ENCODE assay signal across 14 cellular contexts in the genomic region with DNA sequence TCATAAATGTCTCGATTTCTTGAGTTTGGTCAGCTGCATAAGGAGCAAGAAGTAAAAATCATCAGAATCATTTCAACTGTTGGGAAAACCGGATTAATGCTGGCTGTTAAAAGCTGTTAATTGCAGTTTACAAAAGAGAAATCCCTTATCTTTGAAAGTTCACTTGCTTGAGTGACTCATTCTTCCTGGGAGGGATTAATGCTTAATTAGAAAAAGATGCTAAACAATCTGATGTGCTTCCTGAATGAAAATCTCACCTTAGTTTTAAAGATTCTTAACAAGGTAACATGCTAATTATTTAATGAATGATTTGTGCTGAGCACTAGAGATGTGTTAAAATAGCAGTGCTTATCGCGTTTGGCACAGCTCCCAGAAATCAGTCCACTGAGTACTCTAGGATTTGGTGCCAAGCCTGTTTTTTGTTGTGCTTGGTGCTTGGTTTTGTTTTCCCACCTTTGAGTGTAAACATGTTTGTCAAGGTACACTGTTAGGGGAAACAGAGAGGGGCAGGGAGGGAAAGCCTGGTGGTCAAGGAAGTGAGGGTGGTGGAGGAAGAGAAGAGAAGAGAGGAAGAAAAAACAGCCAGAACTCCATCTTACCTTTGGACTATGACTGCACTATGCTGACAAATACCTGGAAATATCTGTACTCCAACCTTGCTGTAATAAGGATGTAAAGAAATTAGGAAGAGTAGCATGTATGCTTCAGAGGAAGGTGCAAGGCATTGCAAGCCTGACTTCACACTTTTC.
DNase-seq lines count a peak whose midpoint lies in the region; ATAC-seq, FAIRE-seq and TF ChIP-seq lines count a peak whose summit lies in the region.
"Had no signal": no experiment of that assay in that cellular context is flagged by ENCODE, and none has a peak within 500 bp of the region (broad histone marks: within the 10 kb centered on the region; RNA-seq: fewer than 3 reads in every experiment).

No MANE protein-coding gene starts in this region.

- no peaks in the 10 kb centered on the region for H4K20me1 ChIP-seq in HepG2 (ENCODE audit: insufficient read depth, low read length)

- intact Hi-C loops in HepG2 (cut with micrococcal nuclease; ENCODE audit: unreplicated experiment), result no loop called here

- H3K27ac ChIP-seq in liver (ENCODE audit: low read depth in 1 of 2, low read length in 2 of 2) (no peak overlapping the region), HepG2 (ENCODE audit: extremely low read length, insufficient read depth, low read length) (no peak overlapping the region), iPS-20b (ENCODE audit: low read length) (peak overlapping the region; percentile 35)

- WGBS in liver, result 15% methylated on average over 4 of the region's 4 CpGs
- 2% methylated on average over 4 of the region's 4 CpGs for WGBS in HepG2 (ENCODE audit: low lambda C conversion rate)

- no peak overlapping the region for H2AFZ ChIP-seq in HepG2 (ENCODE audit: low read length)

- TF ChIP-seq RAD21 in liver (IDR thresholded peaks at IDR 0.05) (no peak), HepG2 (CRISPR knock-in tag; IDR thresholded peaks at IDR 0.05) (no peak)

- BruUV-seq in HepG2 (replicated peaks; lab: Mats Ljungman, UMichigan), result no TSS peak

- no peak for TF ChIP-seq POLR2A in HepG2 (IDR thresholded peaks at IDR 0.05; ENCODE audit: insufficient read depth in 1 of 2, low read depth in 2 of 2, low read length in 2 of 2)

- no peak for FAIRE-seq in HepG2 (lab: Jason Lieb, UNC)

- H3K4me1 ChIP-seq in liver (ENCODE audit: control insufficient read depth in 4 of 4, insufficient read depth in 4 of 4, low read length in 3 of 4) (peaks cover 0 to 7% (median 7%) of the 10 kb centered on the region in 4 donors), HepG2 (ENCODE audit: insufficient read depth, low read length) (no peaks in the 10 kb centered on the region), iPS-20b (ENCODE audit: insufficient read depth, low read length) (peaks cover 15% of the 10 kb centered on the region; the same call in 1 of the 2 replicates)

- TF ChIP-seq EP300 in HepG2 (IDR thresholded peaks at IDR 0.05; ENCODE audit: low read depth in 2 of 2, low read length in 2 of 2), result no peak
- TF ChIP-seq EP300 in HepG2 (CRISPR knock-in tag; IDR thresholded peaks at IDR 0.05; ENCODE audit: borderline replicate concordance), result no peak

- CTCF ChIA-PET in HepG2 (lab: Yijun Ruan, JAX; ENCODE audit: low intra/inter-chr PET ratio, low total read pairs), result no interaction called here

- H3K36me3 ChIP-seq in liver (ENCODE audit: control insufficient read depth in 4 of 4, insufficient read depth in 3 of 4, low read depth in 1 of 4, low read length in 3 of 4), result no peaks in the 10 kb centered on the region
- no peaks in the 10 kb centered on the region for H3K36me3 ChIP-seq in HepG2 (replicated peaks in 1 of 2; ENCODE audit: control insufficient read depth in 1 of 2, insufficient read depth in 2 of 2, low read length in 2 of 2)
- no peaks in the 10 kb centered on the region for H3K36me3 ChIP-seq in iPS-20b (ENCODE audit: insufficient read depth, low read depth, low read length)

- ATAC-seq in HepG2 (no peak), GM18909 (IDR thresholded peaks at IDR 0.05; ENCODE audit: poor library complexity, unreplicated experiment) (no peak)
- ATAC-seq: activated CD4-positive, CD25-positive, alpha-beta regulatory T cell treated with anti-CD3 and anti-CD28 coated beads, Interleukin-2, amount 50 U/mL, for 24 hours had no signal

- H3K4me2 ChIP-seq in HepG2 (ENCODE audit: low read depth, low read length), result no peak overlapping the region

- H3K9ac ChIP-seq in liver (ENCODE audit: low read depth in 1 of 2, low read length in 2 of 2), result no peak overlapping the region
- H3K9ac ChIP-seq in HepG2 (ENCODE audit: insufficient read depth, low read depth, low read length), result no peak overlapping the region
- H3K9ac ChIP-seq in iPS-20b (ENCODE audit: low read depth, low read length), result peak overlapping the region; percentile 20; the same call in 1 of the 2 replicates

- no peak for DNase-seq in HepG2 (ENCODE audit: low spot score)
- peak; percentile 83 for DNase-seq in NCI-H69 (lab: John Stamatoyannopoulos, UW)
- DNase-seq in mesenteric fat pad (ENCODE audit: low spot score), result no peak
- no peak for DNase-seq in NAMALWA (ENCODE audit: low spot score)
- no peak for DNase-seq in activated CD8-positive, alpha-beta memory T cell treated with anti-CD3 and anti-CD28 coated beads for 24 hours
- DNase-seq: activated effector memory CD4-positive, alpha-beta T cell treated with Interleukin-2 at 50 U/mL for 16 hours; cerebellar nuclear complex; IMR-90; posterior cingulate gyrus; stimulated activated CD4-positive, alpha-beta T cell treated with anti-CD3 and anti-CD28 coated beads, Interleukin-4, amount 100 ng/mL, for 4 hours had no signal

- H3K79me2 ChIP-seq in HepG2 (ENCODE audit: insufficient read depth, low read length), result no peaks in the 10 kb centered on the region

- H3K9me3 ChIP-seq in liver (ENCODE audit: control insufficient read depth in 4 of 4, low read length in 3 of 4) (peaks cover 0 to 3% (median 0%) of the 10 kb centered on the region in 4 donors), HepG2 (ENCODE audit: low read length) (0 out of 2 replicates have a peak, but pooled peaks cover 6% of the 10 kb centered on the region), iPS-20b (ENCODE audit: insufficient read depth, low read depth, low read length) (peaks cover 2% of the 10 kb centered on the region; the same call in 1 of the 2 replicates)

- H3K27me3 ChIP-seq in liver (ENCODE audit: control insufficient read depth in 4 of 4, insufficient read depth in 4 of 4, low read length in 3 of 4) (no peaks in the 10 kb centered on the region), HepG2 (ENCODE audit: control insufficient read depth in 1 of 2, insufficient read depth in 2 of 2, low read length in 2 of 2) (no peaks in the 10 kb centered on the region; a peak in 1 of 5 replicates), iPS-20b (ENCODE audit: insufficient read depth, low read length) (no peaks in the 10 kb centered on the region)

- H3K4me3 ChIP-seq in liver (ENCODE audit: low read depth in 1 of 3, low read length in 3 of 3) (no peak overlapping the region), HepG2 (replicated peaks in 1 of 3; ENCODE audit: insufficient read depth in 1 of 3, low read depth in 2 of 3, low read length in 3 of 3) (no peak overlapping the region), iPS-20b (ENCODE audit: low read length) (peak overlapping the region; percentile 32)

- POLR2A ChIA-PET in HepG2 (lab: Yijun Ruan, JAX), result no interaction called here

- no peak for TF ChIP-seq CTCF in liver (IDR thresholded peaks at IDR 0.05; ENCODE audit: low read depth, low read length, missing input control)
- TF ChIP-seq CTCF in HepG2 (CRISPR knock-in tag; IDR thresholded peaks at IDR 0.05), result no peak

- in situ Hi-C loops in HepG2 (cut with HindIII; ENCODE audit: extremely low pct_ligation_motif_present, low pct_unique_long_range_greater_than_20kb), result no loop called here

TF ChIP-seq in liver, 16 proteins besides CTCF, POLR2A, EP300 and RAD21:
- peak; percentile 53 to 62 for TF ChIP-seq HNF4A (conservative IDR thresholded peaks at IDR 0.05)
- TF ChIP-seq JUND (IDR thresholded peaks at IDR 0.05), result peak; percentile 6 to 21
- TF ChIP-seq FOXA1 (IDR thresholded peaks at IDR 0.05), result no peak

TF ChIP-seq in HepG2, 621 proteins besides CTCF, POLR2A, EP300 and RAD21 (continues in another document):
- TF ChIP-seq ZNF12 (CRISPR knock-in tag; IDR thresholded peaks at IDR 0.05) (no peak), NONO (IDR thresholded peaks at IDR 0.05) (no peak), NONO (CRISPR knock-in tag; conservative IDR thresholded peaks at IDR 0.05) (no peak), ZNF44 (CRISPR knock-in tag; IDR thresholded peaks at IDR 0.05) (no peak), MXD3 (CRISPR knock-in tag; IDR thresholded peaks at IDR 0.05) (no peak), STAG1 (CRISPR knock-in tag; IDR thresholded peaks at IDR 0.05) (no peak)
- TF ChIP-seq, protein P1, sequence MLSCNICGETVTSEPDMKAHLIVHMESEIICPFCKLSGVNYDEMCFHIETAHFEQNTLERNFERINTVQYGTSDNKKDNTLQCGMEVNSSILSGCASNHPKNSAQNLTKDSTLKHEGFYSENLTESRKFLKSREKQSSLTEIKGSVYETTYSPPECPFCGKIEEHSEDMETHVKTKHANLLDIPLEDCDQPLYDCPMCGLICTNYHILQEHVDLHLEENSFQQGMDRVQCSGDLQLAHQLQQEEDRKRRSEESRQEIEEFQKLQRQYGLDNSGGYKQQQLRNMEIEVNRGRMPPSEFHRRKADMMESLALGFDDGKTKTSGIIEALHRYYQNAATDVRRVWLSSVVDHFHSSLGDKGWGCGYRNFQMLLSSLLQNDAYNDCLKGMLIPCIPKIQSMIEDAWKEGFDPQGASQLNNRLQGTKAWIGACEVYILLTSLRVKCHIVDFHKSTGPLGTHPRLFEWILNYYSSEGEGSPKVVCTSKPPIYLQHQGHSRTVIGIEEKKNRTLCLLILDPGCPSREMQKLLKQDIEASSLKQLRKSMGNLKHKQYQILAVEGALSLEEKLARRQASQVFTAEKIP (CRISPR knock-in tag; IDR thresholded peaks at IDR 0.05; ENCODE audit: borderline replicate concordance), result no peak
- TF ChIP-seq, protein P2, sequence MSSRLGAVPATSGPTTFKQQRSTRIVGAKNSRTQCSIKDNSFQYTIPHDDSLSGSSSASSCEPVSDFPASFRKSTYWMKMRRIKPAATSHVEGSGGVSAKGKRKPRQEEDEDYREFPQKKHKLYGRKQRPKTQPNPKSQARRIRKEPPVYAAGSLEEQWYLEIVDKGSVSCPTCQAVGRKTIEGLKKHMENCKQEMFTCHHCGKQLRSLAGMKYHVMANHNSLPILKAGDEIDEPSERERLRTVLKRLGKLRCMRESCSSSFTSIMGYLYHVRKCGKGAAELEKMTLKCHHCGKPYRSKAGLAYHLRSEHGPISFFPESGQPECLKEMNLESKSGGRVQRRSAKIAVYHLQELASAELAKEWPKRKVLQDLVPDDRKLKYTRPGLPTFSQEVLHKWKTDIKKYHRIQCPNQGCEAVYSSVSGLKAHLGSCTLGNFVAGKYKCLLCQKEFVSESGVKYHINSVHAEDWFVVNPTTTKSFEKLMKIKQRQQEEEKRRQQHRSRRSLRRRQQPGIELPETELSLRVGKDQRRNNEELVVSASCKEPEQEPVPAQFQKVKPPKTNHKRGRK (CRISPR knock-in tag; IDR thresholded peaks at IDR 0.05), result no peak
